Comparison of ENCODE assay signal across 8 cellular contexts in genomic region chr4:56410247-56410646, GRCh38. TPM values are rescaled to one million over a fixed set of nuclear protein-coding genes. Genes with fewer than 3 reads are reported as not detected.
A peak's percentile ranks its signal among the peaks of the same experiment; 100 is the strongest.
DNase-seq lines count a peak whose midpoint lies in the region; ATAC-seq and TF ChIP-seq lines count a peak whose summit lies in the region.

No MANE protein-coding gene starts in this region.

- H3K9me3 ChIP-seq in HUES6 (ENCODE audit: control insufficient read depth, insufficient read depth, low read depth, low read length): no peaks in the 10 kb centered on the region
- H3K9me3 ChIP-seq in PC-9 (ENCODE audit: insufficient read depth, low read depth): no peaks in the 10 kb centered on the region
- no peaks in the 10 kb centered on the region for H3K9me3 ChIP-seq in liver (ENCODE audit: control insufficient read depth in 4 of 4, low read length in 3 of 4)
- no peaks in the 10 kb centered on the region for H3K9me3 ChIP-seq in testis

- peaks cover 16% of the 10 kb centered on the region for H3F3A ChIP-seq in PC-9 (ENCODE audit: insufficient read depth, low read depth)

- H3K27me3 ChIP-seq in HUES6 (ENCODE audit: control insufficient read depth, insufficient read depth, low read length) (no peaks in the 10 kb centered on the region), PC-9 (ENCODE audit: insufficient read depth, low read depth) (no peaks in the 10 kb centered on the region), liver (ENCODE audit: control insufficient read depth in 4 of 4, insufficient read depth in 4 of 4, low read length in 3 of 4) (no peaks in the 10 kb centered on the region), testis (no peaks in the 10 kb centered on the region)

- CTCF ChIA-PET in PC-9 (lab: Charles Lee): no interaction called here

- peaks cover 56% of the 10 kb centered on the region for H3K79me2 ChIP-seq in PC-9 (ENCODE audit: low read depth)

- WGBS in liver: 15% methylated on average over 3 of the region's 3 CpGs
- 20 to 25% methylated on average over 3 of the region's 3 CpGs for WGBS in testis, 2 donors

- peak overlapping the region; percentile 42; the same call in 1 of the 2 replicates for H3K27ac ChIP-seq in HUES6 (ENCODE audit: low read depth, low read length)
- peak overlapping the region; percentile 69 for H3K27ac ChIP-seq in PC-9
- peak overlapping the region; percentile 5 to 50 for H3K27ac ChIP-seq in liver (ENCODE audit: low read depth in 1 of 2, low read length in 2 of 2)
- H3K27ac ChIP-seq in testis: peak overlapping the region in 1 of 2 donors; percentile 26

- POLR2A ChIA-PET in PC-9 (lab: Charles Lee; ENCODE audit: unreplicated experiment): interaction anchor here (0.5 to 1.1 kb wide), 5 partner anchors 23 to 1240 kb away, joined by 3 to 5 read pairs (median 3); partner anchors contain the start of gene AASDH

- BruUV-seq in PC-9 (replicated peaks; lab: Mats Ljungman, UMichigan): no TSS peak

- H3K9me2 ChIP-seq in PC-9 (ENCODE audit: insufficient read depth): no peaks in the 10 kb centered on the region

- ATAC-seq in GM21515 (IDR thresholded peaks at IDR 0.05; ENCODE audit: unreplicated experiment) (no peak), HG02759 (IDR thresholded peaks at IDR 0.05; ENCODE audit: unreplicated experiment) (no peak)

- peaks cover 38% of the 10 kb centered on the region for H3K4me1 ChIP-seq in HUES6 (ENCODE audit: control insufficient read depth, insufficient read depth, low read length)
- H3K4me1 ChIP-seq in PC-9 (replicated peaks; ENCODE audit: insufficient read depth): peaks cover 29% of the 10 kb centered on the region
- peaks cover 0 to 7% (median 0%) of the 10 kb centered on the region in 4 donors for H3K4me1 ChIP-seq in liver (ENCODE audit: control insufficient read depth in 4 of 4, insufficient read depth in 4 of 4, low read length in 3 of 4)
- H3K4me1 ChIP-seq in testis: no peaks in the 10 kb centered on the region

- peak overlapping the region; percentile 19 for H3K9ac ChIP-seq in HUES6 (ENCODE audit: low read length)
- H3K9ac ChIP-seq in liver (ENCODE audit: low read depth in 1 of 2, low read length in 2 of 2): no peak overlapping the region

- peaks cover 24% of the 10 kb centered on the region for H3K36me3 ChIP-seq in HUES6 (ENCODE audit: control insufficient read depth, insufficient read depth, low read length)
- no peaks in the 10 kb centered on the region for H3K36me3 ChIP-seq in PC-9 (ENCODE audit: low read depth)
- H3K36me3 ChIP-seq in liver (ENCODE audit: control insufficient read depth in 4 of 4, insufficient read depth in 3 of 4, low read depth in 1 of 4, low read length in 3 of 4): no peaks in the 10 kb centered on the region
- no peaks in the 10 kb centered on the region for H3K36me3 ChIP-seq in testis (ENCODE audit: low read depth, missing control alignments)

- H2AFZ ChIP-seq in PC-9: peak overlapping the region; percentile 37; the same call in 1 of the 2 replicates

- no peak for TF ChIP-seq POLR2A in testis (IDR thresholded peaks at IDR 0.05)

- peaks cover 5% of the 10 kb centered on the region; the same call in 1 of the 2 replicates for H4K20me1 ChIP-seq in PC-9 (ENCODE audit: insufficient read depth)

- intact Hi-C loops in PC-9 (cut with micrococcal nuclease; ENCODE audit: unreplicated experiment): loop anchor here (2.0 kb wide), 1 partner anchor 25 kb away; the partner anchor contains the start of gene PPAT
- intact Hi-C loops in testis (cut with DNase I; ENCODE audit: low total_unique reads): no loop called here

- DNase-seq in COR-L47 (lab: John Stamatoyannopoulos, UW) (peak; percentile 86), PC-9 (peak; percentile 51 to 93), dedifferentiated amniotic fluid mesenchymal stem cell (ENCODE audit: extremely low spot score) (peak; percentile 99), testis (peak; percentile 76)

- H3K4me3 ChIP-seq in HUES6 (ENCODE audit: low read depth, low read length) (peak overlapping the region; percentile 20; the same call in 1 of the 2 replicates), PC-9 (peak overlapping the region; percentile 48; the same call in 1 of the 2 replicates), liver (ENCODE audit: low read depth in 1 of 3, low read length in 3 of 3) (no peak overlapping the region), testis (no peak overlapping the region)

- H3K4me2 ChIP-seq in PC-9: peak overlapping the region; percentile 80

- TF ChIP-seq RAD21 in liver (IDR thresholded peaks at IDR 0.05): no peak

- TF ChIP-seq CTCF in PC-9 (conservative IDR thresholded peaks at IDR 0.05): no peak
- TF ChIP-seq CTCF in liver (IDR thresholded peaks at IDR 0.05; ENCODE audit: low read depth, low read length, missing input control): no peak
- no peak for TF ChIP-seq CTCF in testis (IDR thresholded peaks at IDR 0.05)

TF ChIP-seq in liver, 16 proteins besides CTCF, POLR2A, EP300 and RAD21 (continues in another document):
- TF ChIP-seq FOXA2 (IDR thresholded peaks at IDR 0.05) (peak; percentile 88), YY1 (IDR thresholded peaks at IDR 0.05) (peak; percentile 91), NR2F2 (IDR thresholded peaks at IDR 0.05) (peak; percentile 71), REST (IDR thresholded peaks at IDR 0.05) (peak; percentile 73), JUND (IDR thresholded peaks at IDR 0.05) (peak; percentile 100), ATF3 (IDR thresholded peaks at IDR 0.05) (peak; percentile 98), HNF4A (conservative IDR thresholded peaks at IDR 0.05) (peak; percentile 29 to 37), RXRA (IDR thresholded peaks at IDR 0.05) (peak; percentile 45 to 47), SP1 (IDR thresholded peaks at IDR 0.05) (peak; percentile 64), ZBTB33 (IDR thresholded peaks at IDR 0.05) (no peak), EGR1 (IDR thresholded peaks at IDR 0.05; ENCODE audit: low read depth in 2 of 2) (peak; percentile 63 to 97), MAX (IDR thresholded peaks at IDR 0.05) (no peak), TAF1 (conservative IDR thresholded peaks at IDR 0.05) (no peak)

RNA-seq across cellular contexts. Expression of gene AASDH, which starts 23.0 kb away (rescaled TPM):
- total RNA-seq in PC-9 (2021): 10.2 and 11.5 TPM in 2 replicates
- 10 to 100 TPM in 1 of 2 donors, 1 to 10 TPM in 1; 8.0 to 10.2 TPM for total RNA-seq in liver
- polyA plus RNA-seq in liver: 10 to 100 TPM in 1 of 2 donors, 1 to 10 TPM in 1; 2.7 to 13.3 TPM
- total RNA-seq in testis: 10 to 100 TPM; 12.3 to 19.5 TPM
- polyA plus RNA-seq in testis (ENCODE audit: insufficient read depth, low read depth, low replicate concordance): 7.8 TPM

RNA-seq across cellular contexts. Expression of gene PPAT, which starts 25.2 kb away (rescaled TPM):
- 21.3 and 22.5 TPM in 2 replicates for total RNA-seq in PC-9 (2021)
- 10 to 100 TPM in 1 of 2 donors, 1 to 10 TPM in 1; 7.6 to 11.0 TPM for total RNA-seq in liver
- 1 to 10 TPM; 3.7 TPM for polyA plus RNA-seq in liver
- 10 to 100 TPM; 20.1 to 22.5 TPM for total RNA-seq in testis
- 14.9 TPM for polyA plus RNA-seq in testis (ENCODE audit: insufficient read depth, low read depth, low replicate concordance)

RNA-seq across cellular contexts. Expression of gene PAICS, which starts 25.8 kb away (rescaled TPM):
- 78.6 and 106 TPM in 2 replicates for total RNA-seq in PC-9 (2021)
- 10 to 100 TPM; 34.5 to 50.4 TPM for total RNA-seq in liver
- 10 to 100 TPM; 46.0 to 47.8 TPM for polyA plus RNA-seq in liver
- 10 to 100 TPM; 65.8 to 69.0 TPM for total RNA-seq in testis
- polyA plus RNA-seq in testis (ENCODE audit: insufficient read depth, low read depth, low replicate concordance): 62.2 TPM

RNA-seq across cellular contexts. Expression of gene SRP72, which starts 57.2 kb away (rescaled TPM):
- 72.8 and 92.4 TPM in 2 replicates for total RNA-seq in PC-9 (2021)
- total RNA-seq in liver: 10 to 100 TPM; 32.1 to 69.7 TPM
- polyA plus RNA-seq in liver: 10 to 100 TPM; 37.1 to 44.3 TPM
- total RNA-seq in testis: 10 to 100 TPM; 67.9 to 76.5 TPM
- 57.2 TPM for polyA plus RNA-seq in testis (ENCODE audit: insufficient read depth, low read depth, low replicate concordance)

Comparison
In these comparisons a context has a peak if more than half of its experiments do, and no peak if none do; other contexts are left out.
1. H3K4me3 ChIP-seq: peak in HUES6 (single experiment) and PC-9 (single experiment); none in liver (0 of 3) and testis (0 of 2).
2. Peak in every context shown above with its lines, with median percentiles within 50 percentile points of each other: DNase-seq.